ENCODE assay signal across 18 cellular contexts in the genomic region with DNA sequence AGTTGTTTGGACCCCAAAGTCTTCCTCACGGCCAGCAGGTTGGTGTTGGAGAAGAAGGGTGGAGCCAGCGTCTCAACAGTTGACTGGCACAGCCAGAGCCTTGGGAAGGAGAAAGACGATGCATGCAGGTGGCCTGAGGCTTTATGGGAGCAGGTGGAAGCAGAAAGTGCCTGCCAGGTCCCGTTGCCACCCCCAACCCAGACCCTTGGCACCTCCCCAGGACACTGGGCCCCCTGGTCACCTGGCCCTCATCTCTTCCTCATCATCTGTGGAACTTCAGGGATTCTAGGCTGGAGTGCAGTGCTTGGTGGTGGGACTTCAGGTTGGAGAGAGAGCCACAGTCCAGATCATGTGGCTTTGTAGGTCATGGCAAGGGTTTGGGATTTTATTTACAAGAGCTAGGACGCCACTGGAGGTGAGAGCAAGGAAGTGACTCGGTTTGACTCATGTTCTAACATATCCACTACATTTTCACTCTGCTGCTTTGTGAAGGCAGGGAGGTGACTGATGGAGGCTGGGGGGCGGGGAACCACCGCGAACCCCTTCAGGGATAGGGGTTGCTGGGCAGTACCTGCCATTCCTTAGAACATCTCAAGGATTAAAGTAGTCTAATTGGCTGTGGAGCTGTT.
DNase-seq lines count a peak whose midpoint lies in the region; ATAC-seq and TF ChIP-seq lines count a peak whose summit lies in the region.
"Had no signal": no experiment of that assay in that cellular context is flagged by ENCODE, and none has a peak within 500 bp of the region (broad histone marks: within the 10 kb centered on the region; RNA-seq: fewer than 3 reads in every experiment).

No MANE protein-coding gene starts in this region.

- TF ChIP-seq CTCF in right atrium auricular region (IDR thresholded peaks at IDR 0.05) (no peak), epithelial cell of esophagus (IDR thresholded peaks at IDR 0.05; ENCODE audit: insufficient read depth, low read depth, low read length, missing control alignments) (no peak), osteoblast (IDR thresholded peaks at IDR 0.05; ENCODE audit: extremely low read depth, low read depth, low read length) (no peak)

- no peak overlapping the region for H3K4me3 ChIP-seq in right atrium auricular region
- H3K4me3 ChIP-seq in epithelial cell of esophagus (ENCODE audit: low read length), result no peak overlapping the region
- no peak overlapping the region for H3K4me3 ChIP-seq in osteoblast (ENCODE audit: insufficient read depth, low read length)
- H3K4me3 ChIP-seq: PC-9, SK-N-MC had no signal

- H3K27ac ChIP-seq in right atrium auricular region, result no peak overlapping the region
- no peak overlapping the region for H3K27ac ChIP-seq in osteoblast (ENCODE audit: low read depth, low read length)
- H3K27ac ChIP-seq: PC-9, SK-N-MC had no signal

- H3K36me3 ChIP-seq in right atrium auricular region (no peaks in the 10 kb centered on the region), osteoblast (ENCODE audit: insufficient read depth, low read length) (peaks cover 18% of the 10 kb centered on the region)

- intact Hi-C loops in cardiac septum (cut with DNase I) (no loop called here), sciatic nerve (cut with DNase I) (no loop called here)

- H3K4me1 ChIP-seq in right atrium auricular region (no peaks in the 10 kb centered on the region), osteoblast (ENCODE audit: insufficient read depth, low read length) (no peaks in the 10 kb centered on the region)

- no peaks in the 10 kb centered on the region for H4K20me1 ChIP-seq in osteoblast (ENCODE audit: insufficient read depth, low read length)

- H3K27me3 ChIP-seq in right atrium auricular region, result no peaks in the 10 kb centered on the region
- H3K27me3 ChIP-seq in osteoblast (ENCODE audit: insufficient read depth, low read length), result no peaks in the 10 kb centered on the region

- peak; percentile 44 for DNase-seq in right atrium auricular region (ENCODE audit: low spot score)
- DNase-seq in cardiac septum (ENCODE audit: low spot score), result no peak
- DNase-seq in RKO (ENCODE audit: low spot score), result peak; percentile 11
- peak; percentile 42 for DNase-seq in epithelial cell of esophagus (ENCODE audit: low read depth)
- peak; percentile 31 for DNase-seq in sciatic nerve (ENCODE audit: low spot score)
- DNase-seq in osteoblast (ENCODE audit: insufficient read length, low spot score, missing footprints), result no peak
- DNase-seq: 8988T; CD4-positive, alpha-beta memory T cell; HFFc6; NCI-H1105 treated with DMSO at 0.1 percent for 48 hours; NCI-H1694 treated with DMSO at 0.1 percent for 48 hours; NCI-H345; NCI-H69; PC-9 had no signal

- H3K79me2 ChIP-seq in osteoblast (ENCODE audit: insufficient read depth, low read length), result no peaks in the 10 kb centered on the region

- no peak for ATAC-seq in sciatic nerve
- ATAC-seq in HG02973 (IDR thresholded peaks at IDR 0.05; ENCODE audit: unreplicated experiment), result no peak
- ATAC-seq in GM18505 (IDR thresholded peaks at IDR 0.05; ENCODE audit: unreplicated experiment), result no peak
- ATAC-seq: Right ventricle myocardium inferior had no signal

- H3K9me3 ChIP-seq in right atrium auricular region (no peaks in the 10 kb centered on the region), osteoblast (ENCODE audit: low read depth, low read length) (no peaks in the 10 kb centered on the region)

- TF ChIP-seq POLR2A in GM18505 (IDR thresholded peaks at IDR 0.05; ENCODE audit: borderline replicate concordance, extremely low read depth, insufficient read depth, insufficient read length), result no peak

- no peak overlapping the region for H3K4me2 ChIP-seq in osteoblast (ENCODE audit: insufficient read depth, low read length)
- H3K4me2 ChIP-seq: PC-9 had no signal

- H2AFZ ChIP-seq in osteoblast (ENCODE audit: low read length), result no peak overlapping the region
- H2AFZ ChIP-seq: PC-9 had no signal

Comparison
In these comparisons a context has a peak if more than half of its experiments do, and no peak if none do; other contexts are left out.
1. DNase-seq: peak in right atrium auricular region (single experiment), RKO (single experiment), epithelial cell of esophagus (single experiment) and sciatic nerve (single experiment); none in cardiac septum (single experiment) and osteoblast (single experiment).